10 cellular contexts compared by ENCODE assay signal in genomic region chr18:5890261-5890605, GRCh38. TPM values are rescaled to one million over a fixed set of nuclear protein-coding genes. Genes with fewer than 3 reads are reported as not detected.
DNase-seq lines count a peak whose midpoint lies in the region; ATAC-seq, FAIRE-seq and TF ChIP-seq lines count a peak whose summit lies in the region.
"Had no signal": no experiment of that assay in that cellular context is flagged by ENCODE, and none has a peak within 500 bp of the region (broad histone marks: within the 10 kb centered on the region; RNA-seq: fewer than 3 reads in every experiment).

No MANE protein-coding gene starts in this region.

- no peak for TF ChIP-seq CTCF in activated CD8-positive, alpha-beta T cell treated with anti-CD3 and anti-CD28 coated beads for 36 hours (IDR thresholded peaks at IDR 0.05)
- TF ChIP-seq CTCF in upper lobe of right lung (IDR thresholded peaks at IDR 0.05) (no peak), D721Med (IDR thresholded peaks at IDR 0.05; ENCODE audit: insufficient read depth, missing control alignments) (no peak)

- H3K27me3 ChIP-seq in iPS-20b (ENCODE audit: insufficient read depth, low read length) (peaks cover 46% of the 10 kb centered on the region), upper lobe of right lung (peaks cover 46% of the 10 kb centered on the region)

- H3K36me3 ChIP-seq in iPS-20b (ENCODE audit: insufficient read depth, low read depth, low read length) (no peaks in the 10 kb centered on the region), upper lobe of right lung (no peaks in the 10 kb centered on the region)

- H3K4me1 ChIP-seq in iPS-20b (ENCODE audit: insufficient read depth, low read length), result peaks cover 16% of the 10 kb centered on the region; the same call in 1 of the 2 replicates
- H3K4me1 ChIP-seq in upper lobe of right lung, result no peaks in the 10 kb centered on the region

- POLR2A ChIA-PET in activated CD8-positive, alpha-beta T cell treated with anti-CD3 and anti-CD28 coated beads, Interleukin-2, amount 10 ng/mL, durations not matched to agents 7 days and 5 days (lab: Charles Lee), result no interaction called here
- POLR2A ChIA-PET in activated CD8-positive, alpha-beta T cell treated with anti-CD3 and anti-CD28 coated beads for 36 hours (lab: Charles Lee), result no interaction called here

- no peak overlapping the region for H3K27ac Mint-ChIP-seq in activated CD8-positive, alpha-beta T cell treated with anti-CD3 and anti-CD28 coated beads, Interleukin-2, amount 10 ng/mL, durations not matched to agents 7 days and 5 days
- H3K27ac Mint-ChIP-seq in activated CD8-positive, alpha-beta T cell treated with anti-CD3 and anti-CD28 coated beads for 36 hours, result no peak overlapping the region

- peak overlapping the region; percentile 49; the same call in 1 of the 2 replicates for H3K9ac ChIP-seq in iPS-20b (ENCODE audit: low read depth, low read length)

- intact Hi-C loops in activated CD8-positive, alpha-beta T cell treated with anti-CD3 and anti-CD28 coated beads for 36 hours (cut with micrococcal nuclease), result no loop called here
- intact Hi-C loops in upper lobe of right lung (cut with DNase I), result no loop called here

- H3K4me3 ChIP-seq in iPS-20b (ENCODE audit: low read length) (peak overlapping the region; percentile 67), upper lobe of right lung (peak overlapping the region; percentile 43)

- H3K4me1 Mint-ChIP-seq in activated CD8-positive, alpha-beta T cell treated with anti-CD3 and anti-CD28 coated beads, Interleukin-2, amount 10 ng/mL, durations not matched to agents 7 days and 5 days (ENCODE audit: low read depth), result peaks cover 2% of the 10 kb centered on the region
- peaks cover 8% of the 10 kb centered on the region for H3K4me1 Mint-ChIP-seq in activated CD8-positive, alpha-beta T cell treated with anti-CD3 and anti-CD28 coated beads for 36 hours (ENCODE audit: low read depth)

- H3K36me3 Mint-ChIP-seq in activated CD8-positive, alpha-beta T cell treated with anti-CD3 and anti-CD28 coated beads, Interleukin-2, amount 10 ng/mL, durations not matched to agents 7 days and 5 days (ENCODE audit: low read depth), result no peaks in the 10 kb centered on the region
- H3K36me3 Mint-ChIP-seq in activated CD8-positive, alpha-beta T cell treated with anti-CD3 and anti-CD28 coated beads for 36 hours (ENCODE audit: low read depth), result no peaks in the 10 kb centered on the region

- H3K9me3 ChIP-seq in iPS-20b (ENCODE audit: insufficient read depth, low read depth, low read length) (no peaks in the 10 kb centered on the region), upper lobe of right lung (no peaks in the 10 kb centered on the region)

- ATAC-seq in activated CD8-positive, alpha-beta T cell treated with anti-CD3 and anti-CD28 coated beads, Interleukin-2, amount 10 ng/mL, durations not matched to agents 7 days and 5 days, result peak; percentile 22
- ATAC-seq in activated CD8-positive, alpha-beta T cell treated with anti-CD3 and anti-CD28 coated beads for 36 hours, result no peak
- ATAC-seq in HG03520 (IDR thresholded peaks at IDR 0.05; ENCODE audit: unreplicated experiment) (peak; percentile 13), upper lobe of right lung (peak; percentile 66)

- no peak overlapping the region for H3K4me3 Mint-ChIP-seq in activated CD8-positive, alpha-beta T cell treated with anti-CD3 and anti-CD28 coated beads, Interleukin-2, amount 10 ng/mL, durations not matched to agents 7 days and 5 days
- H3K4me3 Mint-ChIP-seq in activated CD8-positive, alpha-beta T cell treated with anti-CD3 and anti-CD28 coated beads for 36 hours, result no peak overlapping the region

- no peak for FAIRE-seq in D721Med (lab: Jason Lieb, UNC)
- FAIRE-seq: A204.1, endometrium had no signal

- H3K27ac ChIP-seq in iPS-20b (ENCODE audit: low read length), result no peak overlapping the region
- H3K27ac ChIP-seq in upper lobe of right lung, result no peak overlapping the region

- H3K9me3 Mint-ChIP-seq in activated CD8-positive, alpha-beta T cell treated with anti-CD3 and anti-CD28 coated beads, Interleukin-2, amount 10 ng/mL, durations not matched to agents 7 days and 5 days (ENCODE audit: insufficient read depth), result no peaks in the 10 kb centered on the region
- no peaks in the 10 kb centered on the region for H3K9me3 Mint-ChIP-seq in activated CD8-positive, alpha-beta T cell treated with anti-CD3 and anti-CD28 coated beads for 36 hours

- CTCF ChIA-PET in activated CD8-positive, alpha-beta T cell treated with anti-CD3 and anti-CD28 coated beads, Interleukin-2, amount 10 ng/mL, durations not matched to agents 7 days and 5 days (lab: Charles Lee), result interaction anchor here (1.4 to 2.4 kb wide), 5 partner anchors 12 to 817 kb away, joined by 3 to 15 read pairs (median 4); no protein-coding TSS in a partner anchor
- CTCF ChIA-PET in activated CD8-positive, alpha-beta T cell treated with anti-CD3 and anti-CD28 coated beads for 36 hours (lab: Charles Lee), result interaction anchor here (1.0 to 2.8 kb wide), 7 partner anchors 10 to 45 kb away, joined by 3 to 10 read pairs (median 6); no protein-coding TSS in a partner anchor

- H3K27me3 Mint-ChIP-seq in activated CD8-positive, alpha-beta T cell treated with anti-CD3 and anti-CD28 coated beads, Interleukin-2, amount 10 ng/mL, durations not matched to agents 7 days and 5 days (ENCODE audit: low read depth), result peaks cover 52% of the 10 kb centered on the region
- H3K27me3 Mint-ChIP-seq in activated CD8-positive, alpha-beta T cell treated with anti-CD3 and anti-CD28 coated beads for 36 hours, result peaks cover 50% of the 10 kb centered on the region

- no peak for DNase-seq in activated CD8-positive, alpha-beta T cell treated with anti-CD3 and anti-CD28 coated beads, Interleukin-2, amount 10 ng/mL, durations not matched to agents 7 days and 5 days
- DNase-seq in activated CD8-positive, alpha-beta T cell treated with anti-CD3 and anti-CD28 coated beads for 36 hours, result no peak
- no peak for DNase-seq in upper lobe of right lung
- DNase-seq in D721Med (ENCODE audit: insufficient read length, low spot score), result no peak
- no peak for DNase-seq in NCI-H345 (lab: John Stamatoyannopoulos, UW)
- DNase-seq in iPS-NIHi11 (ENCODE audit: low spot score), result no peak

RNA-seq across cellular contexts. Expression of gene TMEM200C, which starts 5.1 kb away (rescaled TPM):
- not detected for total RNA-seq in activated CD8-positive, alpha-beta T cell treated with anti-CD3 and anti-CD28 coated beads, Interleukin-2, amount 10 ng/mL, durations not matched to agents 7 days and 5 days
- not detected for total RNA-seq in activated CD8-positive, alpha-beta T cell treated with anti-CD3 and anti-CD28 coated beads for 36 hours
- total RNA-seq in upper lobe of right lung, result 0.41 TPM
